In genomic region chr18:50880108-50880465, GRCh38 we compare ENCODE assay signal across 8 cellular contexts. TPM values are rescaled to one million over a fixed set of nuclear protein-coding genes. Genes with fewer than 3 reads are reported as not detected.
DNase-seq lines count a peak whose midpoint lies in the region; ATAC-seq and TF ChIP-seq lines count a peak whose summit lies in the region.

No MANE protein-coding gene starts in this region.

- no peaks in the 10 kb centered on the region for H3K9me3 ChIP-seq in CD4-positive, alpha-beta memory T cell (ENCODE audit: control insufficient read depth in 1 of 2, low read length in 2 of 2)
- H3K9me3 ChIP-seq in HAP-1 (no peaks in the 10 kb centered on the region), liver (ENCODE audit: control insufficient read depth in 4 of 4, low read length in 3 of 4) (no peaks in the 10 kb centered on the region)

- no peak for TF ChIP-seq RAD21 in liver (IDR thresholded peaks at IDR 0.05)

- POLR2A ChIA-PET in CD4-positive, alpha-beta memory T cell (lab: Charles Lee; ENCODE audit: partially characterized antibody): interaction anchor here (0.6 to 1.6 kb wide), 4 partner anchors 59 to 184 kb away, joined by 3 to 10 read pairs (median 4); partner anchors contain the start of genes ELAC1 and SMAD4

- no peak for ATAC-seq in GM21717 (IDR thresholded peaks at IDR 0.05; ENCODE audit: unreplicated experiment)
- ATAC-seq in GM18511 (IDR thresholded peaks at IDR 0.05; ENCODE audit: unreplicated experiment): no peak

- H3K4me3 ChIP-seq in CD4-positive, alpha-beta memory T cell (ENCODE audit: low read length in 2 of 2): peak overlapping the region; percentile 76
- H3K4me3 ChIP-seq in HAP-1: peak overlapping the region; percentile 61
- peak overlapping the region; percentile 85 to 100 (median 85) for H3K4me3 ChIP-seq in liver (ENCODE audit: low read depth in 1 of 3, low read length in 3 of 3)

- in situ Hi-C loops in HAP-1 (cut with MboI; ENCODE audit: low sequenced_read_pairs): no loop called here

- H3K4me1 Mint-ChIP-seq in CD4-positive, alpha-beta memory T cell: peaks cover 22 to 41% (median 30%) of the 10 kb centered on the region in 4 donors
- peaks cover 38% of the 10 kb centered on the region for H3K4me1 Mint-ChIP-seq in activated naive CD8-positive, alpha-beta T cell (ENCODE audit: low read depth)

- no peaks in the 10 kb centered on the region for H3K36me3 ChIP-seq in CD4-positive, alpha-beta memory T cell (ENCODE audit: insufficient read depth, low read length)
- H3K36me3 ChIP-seq in HAP-1 (replicated peaks) (no peaks in the 10 kb centered on the region), liver (ENCODE audit: control insufficient read depth in 4 of 4, insufficient read depth in 3 of 4, low read depth in 1 of 4, low read length in 3 of 4) (no peaks in the 10 kb centered on the region)

- H3K4me1 ChIP-seq in CD4-positive, alpha-beta memory T cell (ENCODE audit: insufficient read depth, low read length): peaks cover 45% of the 10 kb centered on the region
- peaks cover 15% of the 10 kb centered on the region for H3K4me1 ChIP-seq in HAP-1
- peaks cover 0 to 12% (median 8%) of the 10 kb centered on the region in 4 donors for H3K4me1 ChIP-seq in liver (ENCODE audit: control insufficient read depth in 4 of 4, insufficient read depth in 4 of 4, low read length in 3 of 4)

- TF ChIP-seq CTCF in liver (IDR thresholded peaks at IDR 0.05; ENCODE audit: low read depth, low read length, missing input control): no peak

- peak overlapping the region; percentile 90 to 98 (median 96) for H3K27ac Mint-ChIP-seq in CD4-positive, alpha-beta memory T cell
- H3K27ac Mint-ChIP-seq in activated naive CD8-positive, alpha-beta T cell: peak overlapping the region; percentile 100

- WGBS in liver: 44% methylated on average over 6 of the region's 6 CpGs

- CTCF ChIA-PET in CD4-positive, alpha-beta memory T cell (lab: Charles Lee; ENCODE audit: partially characterized antibody): interaction anchor here (0.7 to 1.5 kb wide), 4 partner anchors 59 to 171 kb away, joined by 3 to 7 read pairs (median 4); partner anchors contain the start of gene MRO

- no peaks in the 10 kb centered on the region for H3K27me3 Mint-ChIP-seq in CD4-positive, alpha-beta memory T cell
- H3K27me3 Mint-ChIP-seq in activated naive CD8-positive, alpha-beta T cell: no peaks in the 10 kb centered on the region

- peak overlapping the region; percentile 88 for H3K27ac ChIP-seq in CD4-positive, alpha-beta memory T cell (ENCODE audit: low read depth, low read length)
- H3K27ac ChIP-seq in liver (ENCODE audit: low read depth in 1 of 2, low read length in 2 of 2): peak overlapping the region; percentile 86 to 97

- no peaks in the 10 kb centered on the region for H3K9me3 Mint-ChIP-seq in CD4-positive, alpha-beta memory T cell
- no peaks in the 10 kb centered on the region for H3K9me3 Mint-ChIP-seq in activated naive CD8-positive, alpha-beta T cell (ENCODE audit: low read depth)

- peak overlapping the region; percentile 61 to 97 for H3K9ac ChIP-seq in liver (ENCODE audit: low read depth in 1 of 2, low read length in 2 of 2)

- peak overlapping the region; percentile 91 to 99 (median 99) for H3K4me3 Mint-ChIP-seq in CD4-positive, alpha-beta memory T cell
- peak overlapping the region; percentile 97 for H3K4me3 Mint-ChIP-seq in activated naive CD8-positive, alpha-beta T cell

- intact Hi-C loops in CD4-positive, alpha-beta memory T cell (cut with micrococcal nuclease): no loop called here

- DNase-seq in CD4-positive, alpha-beta memory T cell: no peak
- peak in 1 of 2 experiments; percentile 4 for DNase-seq in HAP-1 (ENCODE audit: low spot score in 2 of 2)
- DNase-seq in putamen (ENCODE audit: low spot score): no peak
- no peak for DNase-seq in DMS114 treated with DMSO at 0.1 percent for 48 hours (lab: John Stamatoyannopoulos, UW; ENCODE audit: unreplicated experiment)

- no peaks in the 10 kb centered on the region for H3K27me3 ChIP-seq in CD4-positive, alpha-beta memory T cell (ENCODE audit: insufficient read depth, low read length)
- H3K27me3 ChIP-seq in HAP-1 (ENCODE audit: low read depth) (no peaks in the 10 kb centered on the region), liver (ENCODE audit: control insufficient read depth in 4 of 4, insufficient read depth in 4 of 4, low read length in 3 of 4) (no peaks in the 10 kb centered on the region)

- H3K36me3 Mint-ChIP-seq in CD4-positive, alpha-beta memory T cell: peaks cover 0 to 13% of the 10 kb centered on the region in 2 donors
- peaks cover 2% of the 10 kb centered on the region for H3K36me3 Mint-ChIP-seq in activated naive CD8-positive, alpha-beta T cell

TF ChIP-seq in liver, 16 proteins besides CTCF, POLR2A, EP300 and RAD21:
- TF ChIP-seq HNF4G (IDR thresholded peaks at IDR 0.05) (no peak), TAF1 (conservative IDR thresholded peaks at IDR 0.05) (no peak), JUND (IDR thresholded peaks at IDR 0.05) (no peak), REST (IDR thresholded peaks at IDR 0.05) (no peak), FOXA2 (IDR thresholded peaks at IDR 0.05) (no peak), HNF4A (conservative IDR thresholded peaks at IDR 0.05) (no peak), GABPA (IDR thresholded peaks at IDR 0.05 in 1 of 2, conservative IDR thresholded peaks at IDR 0.05 in 1 of 2) (no peak), MAX (IDR thresholded peaks at IDR 0.05) (no peak)
TF ChIP-seq in liver: peak in this region for 0.

RNA-seq across cellular contexts. Expression of gene ME2, which starts 1.2 kb away (rescaled TPM):
- total RNA-seq in CD4-positive, alpha-beta memory T cell: 10 to 100 TPM; 48.6 to 53.5 TPM
- 10 to 100 TPM; 48.6 to 50.8 TPM for polyA plus RNA-seq in CD4-positive, alpha-beta memory T cell
- 10 to 100 TPM; 20.7 to 33.8 TPM for total RNA-seq in liver
- 10 to 100 TPM in 1 of 2 donors, 1 to 10 TPM in 1; 9.0 to 11.5 TPM for polyA plus RNA-seq in liver
